1 cellular context compared by ENCODE assay signal in genomic region chr9:128823903-128824406, GRCh38.
TF ChIP-seq lines count a peak whose summit lies in the region.

No MANE protein-coding gene starts in this region.

TF ChIP-seq in HepG2, 621 proteins besides CTCF, POLR2A, EP300 and RAD21 (continued from another document):
- TF ChIP-seq, protein P1, sequence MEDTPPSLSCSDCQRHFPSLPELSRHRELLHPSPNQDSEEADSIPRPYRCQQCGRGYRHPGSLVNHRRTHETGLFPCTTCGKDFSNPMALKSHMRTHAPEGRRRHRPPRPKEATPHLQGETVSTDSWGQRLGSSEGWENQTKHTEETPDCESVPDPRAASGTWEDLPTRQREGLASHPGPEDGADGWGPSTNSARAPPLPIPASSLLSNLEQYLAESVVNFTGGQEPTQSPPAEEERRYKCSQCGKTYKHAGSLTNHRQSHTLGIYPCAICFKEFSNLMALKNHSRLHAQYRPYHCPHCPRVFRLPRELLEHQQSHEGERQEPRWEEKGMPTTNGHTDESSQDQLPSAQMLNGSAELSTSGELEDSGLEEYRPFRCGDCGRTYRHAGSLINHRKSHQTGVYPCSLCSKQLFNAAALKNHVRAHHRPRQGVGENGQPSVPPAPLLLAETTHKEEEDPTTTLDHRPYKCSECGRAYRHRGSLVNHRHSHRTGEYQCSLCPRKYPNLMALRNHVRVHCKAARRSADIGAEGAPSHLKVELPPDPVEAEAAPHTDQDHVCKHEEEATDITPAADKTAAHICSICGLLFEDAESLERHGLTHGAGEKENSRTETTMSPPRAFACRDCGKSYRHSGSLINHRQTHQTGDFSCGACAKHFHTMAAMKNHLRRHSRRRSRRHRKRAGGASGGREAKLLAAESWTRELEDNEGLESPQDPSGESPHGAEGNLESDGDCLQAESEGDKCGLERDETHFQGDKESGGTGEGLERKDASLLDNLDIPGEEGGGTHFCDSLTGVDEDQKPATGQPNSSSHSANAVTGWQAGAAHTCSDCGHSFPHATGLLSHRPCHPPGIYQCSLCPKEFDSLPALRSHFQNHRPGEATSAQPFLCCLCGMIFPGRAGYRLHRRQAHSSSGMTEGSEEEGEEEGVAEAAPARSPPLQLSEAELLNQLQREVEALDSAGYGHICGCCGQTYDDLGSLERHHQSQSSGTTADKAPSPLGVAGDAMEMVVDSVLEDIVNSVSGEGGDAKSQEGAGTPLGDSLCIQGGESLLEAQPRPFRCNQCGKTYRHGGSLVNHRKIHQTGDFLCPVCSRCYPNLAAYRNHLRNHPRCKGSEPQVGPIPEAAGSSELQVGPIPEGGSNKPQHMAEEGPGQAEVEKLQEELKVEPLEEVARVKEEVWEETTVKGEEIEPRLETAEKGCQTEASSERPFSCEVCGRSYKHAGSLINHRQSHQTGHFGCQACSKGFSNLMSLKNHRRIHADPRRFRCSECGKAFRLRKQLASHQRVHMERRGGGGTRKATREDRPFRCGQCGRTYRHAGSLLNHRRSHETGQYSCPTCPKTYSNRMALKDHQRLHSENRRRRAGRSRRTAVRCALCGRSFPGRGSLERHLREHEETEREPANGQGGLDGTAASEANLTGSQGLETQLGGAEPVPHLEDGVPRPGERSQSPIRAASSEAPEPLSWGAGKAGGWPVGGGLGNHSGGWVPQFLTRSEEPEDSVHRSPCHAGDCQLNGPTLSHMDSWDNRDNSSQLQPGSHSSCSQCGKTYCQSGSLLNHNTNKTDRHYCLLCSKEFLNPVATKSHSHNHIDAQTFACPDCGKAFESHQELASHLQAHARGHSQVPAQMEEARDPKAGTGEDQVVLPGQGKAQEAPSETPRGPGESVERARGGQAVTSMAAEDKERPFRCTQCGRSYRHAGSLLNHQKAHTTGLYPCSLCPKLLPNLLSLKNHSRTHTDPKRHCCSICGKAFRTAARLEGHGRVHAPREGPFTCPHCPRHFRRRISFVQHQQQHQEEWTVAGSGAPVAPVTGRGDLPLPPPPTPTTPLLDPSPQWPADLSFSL (CRISPR knock-in tag; IDR thresholded peaks at IDR 0.05), result 0 out of 2 replicates have a peak, but pooled peaks have one; percentile 21
- TF ChIP-seq KLF15 (CRISPR knock-in tag; IDR thresholded peaks at IDR 0.05; ENCODE audit: borderline replicate concordance) (no peak), TCF7L2 (IDR thresholded peaks at IDR 0.05; ENCODE audit: low read depth, low read length) (no peak), TOE1 (CRISPR knock-in tag; IDR thresholded peaks at IDR 0.05) (no peak), CEBPZ (IDR thresholded peaks at IDR 0.05; ENCODE audit: low read length) (no peak), ZNF547 (CRISPR knock-in tag; IDR thresholded peaks at IDR 0.05) (no peak), TRIM22 (IDR thresholded peaks at IDR 0.05) (no peak), HDAC2 (CRISPR knock-in tag; IDR thresholded peaks at IDR 0.05) (no peak)
TF ChIP-seq in HepG2: peak in this region for 5.
